In the genomic region with DNA sequence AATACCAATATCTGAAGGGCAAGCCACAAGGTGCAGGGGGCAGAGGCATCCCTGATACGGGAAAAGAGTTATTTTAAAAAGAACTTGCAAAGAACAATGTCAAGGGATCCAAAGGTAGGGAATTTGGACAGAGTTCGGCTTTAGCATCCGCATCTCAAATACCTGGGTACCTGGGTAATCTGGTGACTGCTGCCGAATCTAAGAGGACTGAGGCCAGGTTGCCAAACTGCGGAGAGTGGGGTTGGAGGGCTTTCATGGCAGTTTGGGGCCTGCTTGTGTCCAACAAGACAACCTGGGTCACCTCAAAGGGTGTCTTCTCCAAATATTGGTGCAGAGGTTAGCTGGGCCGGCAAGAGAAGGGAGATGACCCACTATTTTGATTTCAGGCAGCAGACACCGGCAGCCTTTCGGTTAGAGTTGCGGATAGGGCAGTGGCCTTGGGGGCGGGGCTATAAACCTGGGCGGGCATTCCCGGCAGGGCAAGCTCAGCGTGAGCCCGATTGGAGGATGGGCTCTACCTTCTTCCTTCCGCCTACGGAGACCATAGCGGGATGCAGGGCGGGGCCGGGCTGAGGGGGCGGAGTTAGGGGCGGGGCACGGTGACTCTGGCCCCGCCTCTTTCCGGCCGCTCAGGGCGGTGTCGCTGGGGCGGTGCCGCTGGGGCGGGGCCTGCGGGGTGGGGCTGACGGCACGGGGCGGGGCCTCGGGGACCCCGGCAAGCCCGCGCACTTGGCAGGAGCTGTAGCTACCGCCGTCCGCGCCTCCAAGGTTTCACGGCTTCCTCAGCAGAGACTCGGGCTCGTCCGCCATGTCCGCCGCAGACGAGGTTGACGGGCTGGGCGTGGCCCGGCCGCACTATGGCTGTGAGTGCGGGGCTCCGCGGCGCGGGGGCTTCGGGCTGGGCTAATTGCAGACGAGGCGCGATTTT, we compare ENCODE assay signal across 1 cellular context.
TF ChIP-seq lines count a peak whose summit lies in the region.

IQGAP1 (plus strand) TSS at position 709 of the 928 bp plus-strand sequence; CDS start at position 809, 100 bp downstream.

TF ChIP-seq in HepG2, 621 proteins besides CTCF, POLR2A, EP300 and RAD21 (continued from another document and continues in another):
- TF ChIP-seq KIAA2018 (CRISPR knock-in tag; IDR thresholded peaks at IDR 0.05; ENCODE audit: borderline replicate concordance) (no peak), WIZ (CRISPR knock-in tag; IDR thresholded peaks at IDR 0.05) (no peak), RARA (CRISPR knock-in tag; IDR thresholded peaks at IDR 0.05) (no peak), ARID2 (CRISPR knock-in tag; IDR thresholded peaks at IDR 0.05; ENCODE audit: borderline replicate concordance) (no peak), HMG20B (CRISPR knock-in tag; conservative IDR thresholded peaks at IDR 0.05) (no peak), ATRX (CRISPR knock-in tag; IDR thresholded peaks at IDR 0.05; ENCODE audit: borderline replicate concordance) (no peak), HCFC1 (IDR thresholded peaks at IDR 0.05; ENCODE audit: low read depth, low read length) (no peak), NFKB2 (CRISPR knock-in tag; IDR thresholded peaks at IDR 0.05; ENCODE audit: borderline replicate concordance) (no peak), ATF5 (CRISPR knock-in tag; IDR thresholded peaks at IDR 0.05; ENCODE audit: low read depth) (no peak), NFRKB (IDR thresholded peaks at IDR 0.05) (no peak), ZNF605 (CRISPR knock-in tag; IDR thresholded peaks at IDR 0.05) (no peak), NKX3-1 (CRISPR knock-in tag; IDR thresholded peaks at IDR 0.05) (0 out of 2 replicates have a peak, but pooled peaks have one; percentile 38), HNRNPL (IDR thresholded peaks at IDR 0.05; ENCODE audit: low read depth, low read length) (no peak), MBD4 (IDR thresholded peaks at IDR 0.05; ENCODE audit: borderline replicate concordance, low read length) (no peak), SYNCRIP (IDR thresholded peaks at IDR 0.05; ENCODE audit: insufficient read depth, low read depth, low read length) (no peak), SIX4 (CRISPR knock-in tag; IDR thresholded peaks at IDR 0.05) (no peak), MAFK (conservative IDR thresholded peaks at IDR 0.05 in 1 of 2, IDR thresholded peaks at IDR 0.05 in 1 of 2; ENCODE audit: low read length in 2 of 2) (no peak), ZNF674 (CRISPR knock-in tag; IDR thresholded peaks at IDR 0.05; ENCODE audit: low read depth) (no peak), ZNF704 (CRISPR knock-in tag; IDR thresholded peaks at IDR 0.05; ENCODE audit: borderline replicate concordance) (no peak), AGO1 (IDR thresholded peaks at IDR 0.05; ENCODE audit: low read depth, low read length, poor library complexity, severe bottlenecking) (no peak), AHR (CRISPR knock-in tag; IDR thresholded peaks at IDR 0.05) (no peak), THAP11 (CRISPR knock-in tag; IDR thresholded peaks at IDR 0.05) (no peak; the same call in 1 of the 2 replicates)
- TF ChIP-seq, protein P1, sequence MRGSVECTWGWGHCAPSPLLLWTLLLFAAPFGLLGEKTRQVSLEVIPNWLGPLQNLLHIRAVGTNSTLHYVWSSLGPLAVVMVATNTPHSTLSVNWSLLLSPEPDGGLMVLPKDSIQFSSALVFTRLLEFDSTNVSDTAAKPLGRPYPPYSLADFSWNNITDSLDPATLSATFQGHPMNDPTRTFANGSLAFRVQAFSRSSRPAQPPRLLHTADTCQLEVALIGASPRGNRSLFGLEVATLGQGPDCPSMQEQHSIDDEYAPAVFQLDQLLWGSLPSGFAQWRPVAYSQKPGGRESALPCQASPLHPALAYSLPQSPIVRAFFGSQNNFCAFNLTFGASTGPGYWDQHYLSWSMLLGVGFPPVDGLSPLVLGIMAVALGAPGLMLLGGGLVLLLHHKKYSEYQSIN (CRISPR knock-in tag; IDR thresholded peaks at IDR 0.05; ENCODE audit: borderline replicate concordance): no peak
- TF ChIP-seq, protein P2, sequence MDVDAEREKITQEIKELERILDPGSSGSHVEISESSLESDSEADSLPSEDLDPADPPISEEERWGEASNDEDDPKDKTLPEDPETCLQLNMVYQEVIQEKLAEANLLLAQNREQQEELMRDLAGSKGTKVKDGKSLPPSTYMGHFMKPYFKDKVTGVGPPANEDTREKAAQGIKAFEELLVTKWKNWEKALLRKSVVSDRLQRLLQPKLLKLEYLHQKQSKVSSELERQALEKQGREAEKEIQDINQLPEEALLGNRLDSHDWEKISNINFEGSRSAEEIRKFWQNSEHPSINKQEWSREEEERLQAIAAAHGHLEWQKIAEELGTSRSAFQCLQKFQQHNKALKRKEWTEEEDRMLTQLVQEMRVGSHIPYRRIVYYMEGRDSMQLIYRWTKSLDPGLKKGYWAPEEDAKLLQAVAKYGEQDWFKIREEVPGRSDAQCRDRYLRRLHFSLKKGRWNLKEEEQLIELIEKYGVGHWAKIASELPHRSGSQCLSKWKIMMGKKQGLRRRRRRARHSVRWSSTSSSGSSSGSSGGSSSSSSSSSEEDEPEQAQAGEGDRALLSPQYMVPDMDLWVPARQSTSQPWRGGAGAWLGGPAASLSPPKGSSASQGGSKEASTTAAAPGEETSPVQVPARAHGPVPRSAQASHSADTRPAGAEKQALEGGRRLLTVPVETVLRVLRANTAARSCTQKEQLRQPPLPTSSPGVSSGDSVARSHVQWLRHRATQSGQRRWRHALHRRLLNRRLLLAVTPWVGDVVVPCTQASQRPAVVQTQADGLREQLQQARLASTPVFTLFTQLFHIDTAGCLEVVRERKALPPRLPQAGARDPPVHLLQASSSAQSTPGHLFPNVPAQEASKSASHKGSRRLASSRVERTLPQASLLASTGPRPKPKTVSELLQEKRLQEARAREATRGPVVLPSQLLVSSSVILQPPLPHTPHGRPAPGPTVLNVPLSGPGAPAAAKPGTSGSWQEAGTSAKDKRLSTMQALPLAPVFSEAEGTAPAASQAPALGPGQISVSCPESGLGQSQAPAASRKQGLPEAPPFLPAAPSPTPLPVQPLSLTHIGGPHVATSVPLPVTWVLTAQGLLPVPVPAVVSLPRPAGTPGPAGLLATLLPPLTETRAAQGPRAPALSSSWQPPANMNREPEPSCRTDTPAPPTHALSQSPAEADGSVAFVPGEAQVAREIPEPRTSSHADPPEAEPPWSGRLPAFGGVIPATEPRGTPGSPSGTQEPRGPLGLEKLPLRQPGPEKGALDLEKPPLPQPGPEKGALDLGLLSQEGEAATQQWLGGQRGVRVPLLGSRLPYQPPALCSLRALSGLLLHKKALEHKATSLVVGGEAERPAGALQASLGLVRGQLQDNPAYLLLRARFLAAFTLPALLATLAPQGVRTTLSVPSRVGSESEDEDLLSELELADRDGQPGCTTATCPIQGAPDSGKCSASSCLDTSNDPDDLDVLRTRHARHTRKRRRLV (CRISPR knock-in tag; IDR thresholded peaks at IDR 0.05): no peak
- TF ChIP-seq, protein P3, sequence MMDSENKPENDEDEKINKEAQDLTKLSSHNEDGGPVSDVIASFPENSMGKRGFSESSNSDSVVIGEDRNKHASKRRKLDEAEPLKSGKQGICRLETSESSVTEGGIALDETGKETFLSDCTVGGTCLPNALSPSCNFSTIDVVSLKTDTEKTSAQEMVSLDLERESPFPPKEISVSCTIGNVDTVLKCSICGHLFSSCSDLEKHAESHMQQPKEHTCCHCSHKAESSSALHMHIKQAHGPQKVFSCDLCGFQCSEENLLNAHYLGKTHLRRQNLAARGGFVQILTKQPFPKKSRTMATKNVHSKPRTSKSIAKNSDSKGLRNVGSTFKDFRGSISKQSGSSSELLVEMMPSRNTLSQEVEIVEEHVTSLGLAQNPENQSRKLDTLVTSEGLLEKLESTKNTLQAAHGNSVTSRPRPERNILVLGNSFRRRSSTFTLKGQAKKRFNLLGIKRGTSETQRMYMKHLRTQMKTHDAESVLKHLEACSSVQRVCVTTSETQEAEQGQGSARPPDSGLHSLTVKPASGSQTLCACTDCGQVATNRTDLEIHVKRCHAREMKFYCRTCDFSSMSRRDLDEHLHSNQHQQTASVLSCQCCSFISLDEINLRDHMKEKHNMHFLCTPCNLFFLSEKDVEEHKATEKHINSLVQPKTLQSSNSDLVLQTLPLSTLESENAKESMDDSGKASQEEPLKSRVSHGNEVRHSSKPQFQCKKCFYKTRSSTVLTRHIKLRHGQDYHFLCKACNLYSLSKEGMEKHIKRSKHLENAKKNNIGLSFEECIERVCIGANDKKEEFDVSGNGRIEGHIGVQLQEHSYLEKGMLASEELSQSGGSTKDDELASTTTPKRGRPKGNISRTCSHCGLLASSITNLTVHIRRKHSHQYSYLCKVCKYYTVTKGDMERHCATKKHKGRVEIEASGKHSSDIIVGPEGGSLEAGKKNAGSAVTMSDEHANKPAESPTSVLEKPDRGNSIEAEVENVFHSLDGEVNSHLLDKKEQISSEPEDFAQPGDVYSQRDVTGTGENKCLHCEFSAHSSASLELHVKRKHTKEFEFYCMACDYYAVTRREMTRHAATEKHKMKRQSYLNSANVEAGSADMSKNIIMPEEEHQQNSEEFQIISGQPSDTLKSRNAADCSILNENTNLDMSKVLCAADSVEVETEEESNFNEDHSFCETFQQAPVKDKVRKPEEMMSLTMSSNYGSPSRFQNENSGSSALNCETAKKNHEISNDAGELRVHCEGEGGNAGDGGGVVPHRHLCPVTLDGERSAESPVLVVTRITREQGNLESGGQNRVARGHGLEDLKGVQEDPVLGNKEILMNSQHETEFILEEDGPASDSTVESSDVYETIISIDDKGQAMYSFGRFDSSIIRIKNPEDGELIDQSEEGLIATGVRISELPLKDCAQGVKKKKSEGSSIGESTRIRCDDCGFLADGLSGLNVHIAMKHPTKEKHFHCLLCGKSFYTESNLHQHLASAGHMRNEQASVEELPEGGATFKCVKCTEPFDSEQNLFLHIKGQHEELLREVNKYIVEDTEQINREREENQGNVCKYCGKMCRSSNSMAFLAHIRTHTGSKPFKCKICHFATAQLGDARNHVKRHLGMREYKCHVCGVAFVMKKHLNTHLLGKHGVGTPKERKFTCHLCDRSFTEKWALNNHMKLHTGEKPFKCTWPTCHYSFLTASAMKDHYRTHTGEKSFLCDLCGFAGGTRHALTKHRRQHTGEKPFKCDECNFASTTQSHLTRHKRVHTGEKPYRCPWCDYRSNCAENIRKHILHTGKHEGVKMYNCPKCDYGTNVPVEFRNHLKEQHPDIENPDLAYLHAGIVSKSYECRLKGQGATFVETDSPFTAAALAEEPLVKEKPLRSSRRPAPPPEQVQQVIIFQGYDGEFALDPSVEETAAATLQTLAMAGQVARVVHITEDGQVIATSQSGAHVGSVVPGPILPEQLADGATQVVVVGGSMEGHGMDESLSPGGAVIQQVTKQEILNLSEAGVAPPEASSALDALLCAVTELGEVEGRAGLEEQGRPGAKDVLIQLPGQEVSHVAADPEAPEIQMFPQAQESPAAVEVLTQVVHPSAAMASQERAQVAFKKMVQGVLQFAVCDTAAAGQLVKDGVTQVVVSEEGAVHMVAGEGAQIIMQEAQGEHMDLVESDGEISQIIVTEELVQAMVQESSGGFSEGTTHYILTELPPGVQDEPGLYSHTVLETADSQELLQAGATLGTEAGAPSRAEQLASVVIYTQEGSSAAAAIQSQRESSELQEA (CRISPR knock-in tag; IDR thresholded peaks at IDR 0.05; ENCODE audit: not compliant biosample characterization): no peak
